Comparison of ENCODE assay signal across 8 cellular contexts in the genomic region with DNA sequence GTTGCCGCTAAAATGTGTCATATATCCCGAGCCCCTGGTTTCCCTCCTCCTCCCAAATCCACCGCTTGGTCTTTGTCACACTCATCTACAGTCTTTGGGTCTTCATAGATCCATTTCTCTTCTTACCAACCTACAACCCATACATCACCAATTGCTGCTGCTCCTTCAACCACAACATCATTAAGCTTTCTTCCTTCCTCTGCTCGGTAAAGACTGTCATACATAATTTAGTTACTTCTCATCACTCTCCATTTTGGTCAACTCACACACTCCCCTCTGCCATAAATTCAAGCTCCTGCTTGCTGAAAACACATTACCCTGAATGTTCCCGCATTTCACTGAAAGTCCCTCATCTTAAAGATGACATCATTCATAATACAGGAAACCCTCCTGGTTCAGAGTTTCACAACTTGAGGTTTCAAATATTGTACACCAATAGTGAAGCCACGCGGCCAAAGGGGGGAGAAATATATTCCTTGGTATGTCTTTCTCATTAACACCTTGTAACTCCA. TPM values are rescaled to one million over a fixed set of nuclear protein-coding genes. Genes with fewer than 3 reads are reported as not detected.
DNase-seq lines count a peak whose midpoint lies in the region; ATAC-seq and TF ChIP-seq lines count a peak whose summit lies in the region.

No MANE protein-coding gene starts in this region.

- no peak for TF ChIP-seq POLR2A in lower leg skin (IDR thresholded peaks at IDR 0.05)

- H3K27me3 ChIP-seq in H7 (ENCODE audit: control insufficient read depth, insufficient read depth, low read length), result no peaks in the 10 kb centered on the region; the same call in 1 of the 2 replicates

- peaks cover 3% of the 10 kb centered on the region for H3K36me3 Mint-ChIP-seq in mesothelial cell of epicardium

- intact Hi-C loops in lower leg skin (cut with DNase I; ENCODE audit: low total_unique reads), result no loop called here

- H3K27ac Mint-ChIP-seq in mesothelial cell of epicardium, result peak overlapping the region; percentile 65

- peaks cover 9% of the 10 kb centered on the region for H3K27me3 Mint-ChIP-seq in mesothelial cell of epicardium (ENCODE audit: low read depth)

- ATAC-seq in GM18517 (IDR thresholded peaks at IDR 0.05; ENCODE audit: unreplicated experiment) (peak; percentile 35), HG02798 (IDR thresholded peaks at IDR 0.05; ENCODE audit: poor library complexity, unreplicated experiment) (peak; percentile 24)

- H3K4me1 Mint-ChIP-seq in mesothelial cell of epicardium, result peaks cover 46% of the 10 kb centered on the region

- H3K36me3 ChIP-seq in H7 (replicated peaks; ENCODE audit: control insufficient read depth, insufficient read depth, low read length), result peaks cover 11% of the 10 kb centered on the region

- no peak for TF ChIP-seq CTCF in mesothelial cell of epicardium (IDR thresholded peaks at IDR 0.05; ENCODE audit: unreplicated experiment)
- TF ChIP-seq CTCF in lower leg skin (IDR thresholded peaks at IDR 0.05), result no peak

- 82% methylated on average over 7 of the region's 7 CpGs for WGBS in lower leg skin, 2 donors

- H3K4me3 Mint-ChIP-seq in mesothelial cell of epicardium, result peak overlapping the region; percentile 22

- no peaks in the 10 kb centered on the region for H3K9me3 Mint-ChIP-seq in mesothelial cell of epicardium

- H3K4me3 ChIP-seq in H7 (ENCODE audit: insufficient read depth, low read depth, low read length) (no peak overlapping the region), lower leg skin (ENCODE audit: low read depth, poor library complexity, severe bottlenecking) (no peak overlapping the region)

- DNase-seq in SKM-1 (lab: John Stamatoyannopoulos, UW; ENCODE audit: unreplicated experiment), result peak; percentile 70
- no peak for DNase-seq in mesothelial cell of epicardium (ENCODE audit: low spot score in 2 of 2, unreplicated experiment in 2 of 2)
- no peak for DNase-seq in NCI-H187 (lab: John Stamatoyannopoulos, UW)
- no peak for DNase-seq in H7
- DNase-seq in lower leg skin (ENCODE audit: low spot score in 2 of 2), result no peak
- no peak for DNase-seq in effector CD4-positive, alpha-beta T cell

RNA-seq across cellular contexts. Expression of a gene that starts 1.7 kb away (rescaled TPM):
- total RNA-seq in mesothelial cell of epicardium (93.7 to 101 TPM (median 101 TPM) in 3 replicates), lower leg skin (10 to 100 TPM; 27.7 to 52.4 (median 35.4) TPM)
- total RNA-seq in H7 (2014; rRNA removed; shearing (Covaris generic)), result 55.0 and 56.5 TPM in 2 replicates
